In the genomic region with DNA sequence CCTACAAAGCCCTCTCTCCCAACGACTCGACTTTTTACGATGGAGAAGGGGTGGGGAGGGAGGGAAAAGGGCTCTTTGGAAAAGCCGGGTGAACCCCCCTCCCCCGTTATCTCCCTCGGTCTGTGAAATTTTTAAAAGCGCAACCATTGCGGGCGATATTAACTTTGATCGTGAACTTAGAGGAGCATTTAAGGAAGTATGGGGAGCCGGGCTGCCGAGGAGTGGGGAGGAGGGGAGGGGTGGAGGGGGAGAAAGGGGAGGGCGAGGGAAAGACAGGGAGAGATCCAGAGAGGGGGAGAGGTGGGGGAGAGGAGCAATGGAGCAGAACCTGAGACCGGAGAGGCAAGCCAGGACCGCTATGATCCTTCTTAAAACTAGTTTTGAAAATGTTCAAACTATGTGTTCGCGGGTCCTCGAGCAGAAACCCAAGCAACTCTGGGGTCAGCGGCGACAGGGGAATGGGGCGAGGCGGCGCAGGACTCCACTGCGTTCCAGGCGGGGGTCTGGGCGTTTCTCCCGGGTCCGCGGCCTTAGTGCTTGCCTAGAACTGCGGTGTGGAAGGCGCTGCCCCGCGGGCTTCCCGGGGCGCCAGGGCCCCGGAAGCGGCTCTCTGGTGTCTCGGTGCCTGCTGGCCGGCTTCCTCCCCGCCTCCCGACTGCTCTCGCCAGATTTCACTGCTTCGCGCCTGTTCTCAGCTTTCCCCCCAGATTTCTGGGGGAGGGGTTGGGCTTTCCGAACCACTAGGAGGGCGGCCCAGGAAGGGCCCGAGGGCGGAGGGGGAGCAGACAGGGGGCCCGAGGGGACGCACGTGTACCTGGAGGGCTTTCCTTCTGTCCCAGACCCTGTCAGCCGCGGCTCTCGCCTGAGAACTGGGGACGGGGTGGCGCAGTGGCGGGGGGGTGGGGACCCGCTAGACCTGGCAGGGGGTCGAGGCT, we compare ENCODE assay signal across 8 cellular contexts. TPM values are rescaled to one million over a fixed set of nuclear protein-coding genes. Genes with fewer than 3 reads are reported as not detected.
DNase-seq lines count a peak whose midpoint lies in the region; ATAC-seq and TF ChIP-seq lines count a peak whose summit lies in the region.

A gene (minus strand): TSS at position 871 of the 935 bp plus-strand sequence.

- peaks cover 90% of the 10 kb centered on the region for H3K27me3 Mint-ChIP-seq in activated naive CD8-positive, alpha-beta T cell treated with anti-CD3 and anti-CD28 coated beads, Interleukin-2, amount 10 ng/mL, durations not matched to agents 7 days and 5 days
- H3K27me3 Mint-ChIP-seq in nephron (ENCODE audit: low read depth): peaks cover 100% of the 10 kb centered on the region

- peaks cover 2% of the 10 kb centered on the region for H3K9me3 Mint-ChIP-seq in activated naive CD8-positive, alpha-beta T cell treated with anti-CD3 and anti-CD28 coated beads, Interleukin-2, amount 10 ng/mL, durations not matched to agents 7 days and 5 days
- H3K9me3 Mint-ChIP-seq in nephron: no peaks in the 10 kb centered on the region

- DNase-seq in EH (ENCODE audit: low read depth) (peak; percentile 75), HuH-7 (ENCODE audit: low spot score) (peak; percentile 79), NCI-H2029 (lab: John Stamatoyannopoulos, UW) (no peak), putamen (ENCODE audit: low spot score) (no peak)
- DNase-seq in activated naive CD8-positive, alpha-beta T cell treated with anti-CD3 and anti-CD28 coated beads, Interleukin-2, amount 10 ng/mL, durations not matched to agents 7 days and 5 days: peak; percentile 59
- DNase-seq in activated CD4-positive, CD25-positive, alpha-beta regulatory T cell treated with anti-CD3 and anti-CD28 coated beads, Interleukin-2, amount 50 U/mL, for 72 hours: no peak

- H3K36me3 Mint-ChIP-seq in activated naive CD8-positive, alpha-beta T cell treated with anti-CD3 and anti-CD28 coated beads, Interleukin-2, amount 10 ng/mL, durations not matched to agents 7 days and 5 days: no peaks in the 10 kb centered on the region
- no peaks in the 10 kb centered on the region for H3K36me3 Mint-ChIP-seq in nephron (ENCODE audit: low read depth)

- POLR2A ChIA-PET in activated naive CD8-positive, alpha-beta T cell treated with anti-CD3 and anti-CD28 coated beads, Interleukin-2, amount 10 ng/mL, durations not matched to agents 7 days and 5 days (lab: Charles Lee): no interaction called here

- peak within 1 kb of the TSS; percentile 51 for H3K4me3 Mint-ChIP-seq in activated naive CD8-positive, alpha-beta T cell treated with anti-CD3 and anti-CD28 coated beads, Interleukin-2, amount 10 ng/mL, durations not matched to agents 7 days and 5 days
- peak within 1 kb of the TSS; percentile 80 to 87 (median 86) for H3K4me3 Mint-ChIP-seq in nephron

- peaks cover 12% of the 10 kb centered on the region for H3K4me1 Mint-ChIP-seq in activated naive CD8-positive, alpha-beta T cell treated with anti-CD3 and anti-CD28 coated beads, Interleukin-2, amount 10 ng/mL, durations not matched to agents 7 days and 5 days
- peaks cover 35% of the 10 kb centered on the region for H3K4me1 Mint-ChIP-seq in nephron

- H3K27ac Mint-ChIP-seq in activated naive CD8-positive, alpha-beta T cell treated with anti-CD3 and anti-CD28 coated beads, Interleukin-2, amount 10 ng/mL, durations not matched to agents 7 days and 5 days: peak within 1 kb of the TSS; percentile 60
- peak within 1 kb of the TSS in 2 of 3 experiments; percentile 88 to 100 for H3K27ac Mint-ChIP-seq in nephron

- TF ChIP-seq CTCF in nephron (IDR thresholded peaks at IDR 0.05; ENCODE audit: unreplicated experiment in 3 of 3): no peak

- no peak for ATAC-seq in activated naive CD8-positive, alpha-beta T cell treated with anti-CD3 and anti-CD28 coated beads, Interleukin-2, amount 10 ng/mL, durations not matched to agents 7 days and 5 days (ENCODE audit: low read depth)
- ATAC-seq in GM18907 (IDR thresholded peaks at IDR 0.05; ENCODE audit: unreplicated experiment): no peak

RNA-seq across cellular contexts. Expression of the gene that starts here (rescaled TPM):
- total RNA-seq in activated naive CD8-positive, alpha-beta T cell treated with anti-CD3 and anti-CD28 coated beads, Interleukin-2, amount 10 ng/mL, durations not matched to agents 7 days and 5 days: not detected

Comparison
In these comparisons a context has a peak if more than half of its experiments do, and no peak if none do; other contexts are left out.
1. Peak in DNase-seq in activated naive CD8-positive, alpha-beta T cell treated with anti-CD3 and anti-CD28 coated beads, Interleukin-2, amount 10 ng/mL, durations not matched to agents 7 days and 5 days; RNA of the gene not detected or under 1 TPM.
2. DNase-seq: peak in EH (single experiment) and HuH-7 (single experiment); none in activated CD4-positive, CD25-positive, alpha-beta regulatory T cell treated with anti-CD3 and anti-CD28 coated beads, Interleukin-2, amount 50 U/mL, for 72 hours (single experiment), NCI-H2029 (single experiment) and putamen (single experiment).